Comparison of ENCODE assay signal across 1 cellular context in the genomic region with DNA sequence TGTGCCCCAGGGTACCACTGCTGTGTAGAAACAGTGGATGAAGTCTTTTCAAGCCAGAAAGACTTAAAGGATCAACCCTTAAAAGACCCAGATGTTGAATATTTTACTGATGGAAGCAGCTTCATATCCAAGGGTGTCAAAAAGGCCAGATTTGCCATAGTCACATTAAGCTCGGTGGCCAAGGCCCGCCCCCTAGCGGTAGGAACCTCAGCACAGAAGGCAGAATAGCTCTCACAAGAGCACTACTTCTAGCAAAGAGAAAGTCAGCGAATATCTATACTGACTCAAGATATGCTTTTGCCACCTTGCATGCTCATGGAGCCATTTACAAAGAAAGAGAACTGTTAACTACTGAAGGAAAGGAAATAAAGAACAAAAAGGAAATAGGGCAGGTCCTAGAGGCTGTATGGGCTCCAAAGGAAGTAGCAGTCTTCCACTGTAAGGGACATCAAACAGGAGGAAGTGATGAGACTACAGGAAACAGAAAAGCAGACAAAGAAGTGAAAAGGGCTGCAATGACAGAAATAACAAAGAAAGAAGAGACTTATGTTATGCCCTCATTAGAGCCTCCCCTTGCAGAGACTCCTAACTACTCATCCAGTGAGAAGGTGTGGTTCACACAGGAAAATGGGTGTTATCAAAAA.
TF ChIP-seq lines count a peak whose summit lies in the region.

No MANE protein-coding gene starts in this region.

TF ChIP-seq in WTC11, 78 proteins besides CTCF, POLR2A, EP300 and RAD21 (continued from another document):
- no peak for TF ChIP-seq HMGA2 (CRISPR knock-in tag; IDR thresholded peaks at IDR 0.05)
- TF ChIP-seq, protein P1, sequence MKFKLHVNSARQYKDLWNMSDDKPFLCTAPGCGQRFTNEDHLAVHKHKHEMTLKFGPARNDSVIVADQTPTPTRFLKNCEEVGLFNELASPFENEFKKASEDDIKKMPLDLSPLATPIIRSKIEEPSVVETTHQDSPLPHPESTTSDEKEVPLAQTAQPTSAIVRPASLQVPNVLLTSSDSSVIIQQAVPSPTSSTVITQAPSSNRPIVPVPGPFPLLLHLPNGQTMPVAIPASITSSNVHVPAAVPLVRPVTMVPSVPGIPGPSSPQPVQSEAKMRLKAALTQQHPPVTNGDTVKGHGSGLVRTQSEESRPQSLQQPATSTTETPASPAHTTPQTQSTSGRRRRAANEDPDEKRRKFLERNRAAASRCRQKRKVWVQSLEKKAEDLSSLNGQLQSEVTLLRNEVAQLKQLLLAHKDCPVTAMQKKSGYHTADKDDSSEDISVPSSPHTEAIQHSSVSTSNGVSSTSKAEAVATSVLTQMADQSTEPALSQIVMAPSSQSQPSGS (CRISPR knock-in tag; IDR thresholded peaks at IDR 0.05; ENCODE audit: borderline replicate concordance, low read depth) = no peak
- no peak for TF ChIP-seq CREB1 (CRISPR knock-in tag; IDR thresholded peaks at IDR 0.05)
- TF ChIP-seq ZNF219 (CRISPR knock-in tag; IDR thresholded peaks at IDR 0.05; ENCODE audit: borderline replicate concordance) = no peak
- no peak for TF ChIP-seq ETV6 (CRISPR knock-in tag; IDR thresholded peaks at IDR 0.05)
- TF ChIP-seq ZNF671 (CRISPR knock-in tag; IDR thresholded peaks at IDR 0.05) = no peak
TF ChIP-seq in WTC11: peak in this region for 0.
